In genomic region chr19:27966390-27966816, GRCh38 we compare ENCODE assay signal across 8 cellular contexts.
DNase-seq lines count a peak whose midpoint lies in the region; ATAC-seq and TF ChIP-seq lines count a peak whose summit lies in the region.

No MANE protein-coding gene starts in this region.

- H3K36me3 ChIP-seq in Karpas-422 (ENCODE audit: insufficient read depth, low read length) (no peaks in the 10 kb centered on the region), brain microvascular endothelial cell (replicated peaks) (no peaks in the 10 kb centered on the region)

- no peaks in the 10 kb centered on the region for H3K9me2 ChIP-seq in Karpas-422 (replicated peaks; ENCODE audit: insufficient read depth, low read length)

- H3K9ac ChIP-seq in Karpas-422 (ENCODE audit: low read length) = no peak overlapping the region

- H3K4me1 Mint-ChIP-seq in activated CD4-positive, alpha-beta T cell treated with anti-CD3 and anti-CD28 coated beads for 36 hours = no peaks in the 10 kb centered on the region

- no peaks in the 10 kb centered on the region for H3K9me3 Mint-ChIP-seq in activated CD4-positive, alpha-beta T cell treated with anti-CD3 and anti-CD28 coated beads for 36 hours (ENCODE audit: low read depth)

- POLR2A ChIA-PET in activated CD4-positive, alpha-beta T cell treated with anti-CD3 and anti-CD28 coated beads for 36 hours (lab: Charles Lee) = no interaction called here

- ATAC-seq in activated CD4-positive, alpha-beta T cell treated with anti-CD3 and anti-CD28 coated beads for 36 hours = no peak
- ATAC-seq in HG02970 (IDR thresholded peaks at IDR 0.05; ENCODE audit: low FRiP score, unreplicated experiment) (no peak), HG03139 (IDR thresholded peaks at IDR 0.05; ENCODE audit: unreplicated experiment) (no peak)

- H3K9me3 ChIP-seq in Karpas-422 (ENCODE audit: low read length) = no peaks in the 10 kb centered on the region

- no peak overlapping the region for H3K27ac Mint-ChIP-seq in activated CD4-positive, alpha-beta T cell treated with anti-CD3 and anti-CD28 coated beads for 36 hours

- H3K4me2 ChIP-seq in Karpas-422 (ENCODE audit: low read depth, low read length, poor library complexity, severe bottlenecking) = no peak overlapping the region

- CTCF ChIA-PET in activated CD4-positive, alpha-beta T cell treated with anti-CD3 and anti-CD28 coated beads for 36 hours (lab: Charles Lee) = interaction anchor here (0.6 to 1.8 kb wide), 9 partner anchors 10 to 1633 kb away, joined by 3 to 5 read pairs (median 3); no protein-coding TSS in a partner anchor

- H3K79me2 ChIP-seq in Karpas-422 (ENCODE audit: low read length) = no peaks in the 10 kb centered on the region

- H3K4me1 ChIP-seq in Karpas-422 (ENCODE audit: low read length) = no peaks in the 10 kb centered on the region

- no peak overlapping the region for H3K4me3 Mint-ChIP-seq in activated CD4-positive, alpha-beta T cell treated with anti-CD3 and anti-CD28 coated beads for 36 hours

- intact Hi-C loops in activated CD4-positive, alpha-beta T cell treated with anti-CD3 and anti-CD28 coated beads for 36 hours (cut with DNase I, micrococcal nuclease) = loop anchor here (1.0 to 5.0 kb wide), 4 partner anchors 358 to 744 kb away; no protein-coding TSS in a partner anchor

- no peaks in the 10 kb centered on the region for H3K36me3 Mint-ChIP-seq in activated CD4-positive, alpha-beta T cell treated with anti-CD3 and anti-CD28 coated beads for 36 hours (ENCODE audit: low read depth)

- in situ Hi-C loops in brain microvascular endothelial cell (cut with HindIII; ENCODE audit: low pct_ligation_motif_present, low sequenced_read_pairs) = no loop called here

- H3K27ac ChIP-seq in Karpas-422 (ENCODE audit: low read length) = no peak overlapping the region
- no peak overlapping the region for H3K27ac ChIP-seq in brain microvascular endothelial cell

- no peaks in the 10 kb centered on the region for H4K20me1 ChIP-seq in Karpas-422 (ENCODE audit: insufficient read depth, low read depth, low read length)

- TF ChIP-seq CTCF in brain microvascular endothelial cell (IDR thresholded peaks at IDR 0.05; ENCODE audit: low read depth, low read length, missing control alignments) = peak; percentile 56

- no peaks in the 10 kb centered on the region for H3K27me3 Mint-ChIP-seq in activated CD4-positive, alpha-beta T cell treated with anti-CD3 and anti-CD28 coated beads for 36 hours

- H3K27me3 ChIP-seq in Karpas-422 (ENCODE audit: low read length) (no peaks in the 10 kb centered on the region), brain microvascular endothelial cell (replicated peaks) (no peaks in the 10 kb centered on the region)

- no peak overlapping the region for H3K4me3 ChIP-seq in Karpas-422 (ENCODE audit: low read length)
- H3K4me3 ChIP-seq in brain microvascular endothelial cell (ENCODE audit: low read depth, low read length) = no peak overlapping the region

- no peak overlapping the region for H2AFZ ChIP-seq in Karpas-422 (ENCODE audit: low read length)

- DNase-seq in DMS114 treated with DMSO at 0.1 percent for 48 hours (lab: John Stamatoyannopoulos, UW; ENCODE audit: unreplicated experiment) (peak; percentile 10), Karpas-422 (peak; percentile 57), brain microvascular endothelial cell (no peak), myocyte (ENCODE audit: low read depth) (peak; percentile 31)
- no peak for DNase-seq in activated CD4-positive, alpha-beta T cell treated with anti-CD3 and anti-CD28 coated beads for 36 hours
- no peak for DNase-seq in stimulated activated CD8-positive, alpha-beta memory T cell treated with anti-CD3 and anti-CD28 coated beads, Interleukin-4, amount 100 ng/mL, for 48 hours

Comparison
In these comparisons a context has a peak if more than half of its experiments do, and no peak if none do; other contexts are left out.
1. DNase-seq: peak in DMS114 treated with DMSO at 0.1 percent for 48 hours (single experiment), Karpas-422 (single experiment) and myocyte (single experiment); none in brain microvascular endothelial cell (single experiment), activated CD4-positive, alpha-beta T cell treated with anti-CD3 and anti-CD28 coated beads for 36 hours (single experiment) and stimulated activated CD8-positive, alpha-beta memory T cell treated with anti-CD3 and anti-CD28 coated beads, Interleukin-4, amount 100 ng/mL, for 48 hours (single experiment).